Comparison of ENCODE assay signal across 14 cellular contexts in genomic region chr2:43186321-43186678, GRCh38. TPM values are rescaled to one million over a fixed set of nuclear protein-coding genes. Genes with fewer than 3 reads are reported as not detected.
DNase-seq lines count a peak whose midpoint lies in the region; ATAC-seq and TF ChIP-seq lines count a peak whose summit lies in the region.
"Had no signal": no experiment of that assay in that cellular context is flagged by ENCODE, and none has a peak within 500 bp of the region (broad histone marks: within the 10 kb centered on the region; RNA-seq: fewer than 3 reads in every experiment).

No MANE protein-coding gene starts in this region.

- H3K4me3 Mint-ChIP-seq in endodermal cell = no peak overlapping the region
- H3K4me3 Mint-ChIP-seq: activated T-helper 1 cell treated with anti-CD3 and anti-CD28 coated beads, Interleukin-12 subunit alpha, Interleukin-12 subunit beta, Interleukin-2, Interleukin-4 antibody, amounts not matched to agents 30 ng/mL and 10 ng/mL and 1 ng/mL, durations not matched to agents 14 hours and 24 hours and 36 hours had no signal

- no peak overlapping the region for H3K4me2 ChIP-seq in DND-41 (ENCODE audit: insufficient read depth, low read length)
- H3K4me2 ChIP-seq in IMR-90 (ENCODE audit: low read depth, low read length) = no peak overlapping the region
- no peak overlapping the region for H3K4me2 ChIP-seq in neuronal stem cell (ENCODE audit: insufficient read depth, low read length, poor library complexity, severe bottlenecking)
- H3K4me2 ChIP-seq in MM.1S (ENCODE audit: low read depth, low read length) = no peak overlapping the region
- H3K4me2 ChIP-seq: SK-N-SH had no signal

- no peaks in the 10 kb centered on the region for H3K9me2 ChIP-seq in MM.1S (replicated peaks; ENCODE audit: insufficient read depth, low read length)
- H3K9me2 ChIP-seq: SK-N-SH had no signal

- dilution Hi-C loops in IMR-90 (cut with HindIII; ENCODE audit: low sequenced_read_pairs, unreplicated experiment) = no loop called here

- H3K4me1 ChIP-seq in DND-41 (ENCODE audit: insufficient read depth, low read length) (no peaks in the 10 kb centered on the region), IMR-90 (ENCODE audit: control insufficient read depth, insufficient read depth, low read length) (no peaks in the 10 kb centered on the region; the same call in 1 of the 2 replicates), endodermal cell (ENCODE audit: control insufficient read depth, insufficient read depth, low read length) (no peaks in the 10 kb centered on the region), neuronal stem cell (ENCODE audit: control insufficient read depth in 2 of 2, insufficient read depth in 1 of 2, low read depth in 1 of 2, low read length in 2 of 2) (peaks cover 0 to 2% of the 10 kb centered on the region in 2 donors), MM.1S (ENCODE audit: low read length) (no peaks in the 10 kb centered on the region), aorta (ENCODE audit: control insufficient read depth in 1 of 2, insufficient read depth in 2 of 2, low read length in 2 of 2) (no peaks in the 10 kb centered on the region), testis (no peaks in the 10 kb centered on the region)
- H3K4me1 ChIP-seq: BE2C had no signal

- H3K4me1 Mint-ChIP-seq in endodermal cell = peaks cover 28% of the 10 kb centered on the region

- 99% methylated on average over 6 of the region's 6 CpGs; no CpG with 5 or more reads in 1 of the 2 experiments for WGBS in IMR-90 (ENCODE audit: extremely low coverage in 2 of 2, insufficient read length in 1 of 2), 2 experiments
- 93 to 100% methylated on average over 5 to 6 of the region's 6 CpGs for WGBS in endodermal cell (ENCODE audit: insufficient coverage in 1 of 2, insufficient read length in 1 of 2), 2 experiments
- no CpG with 5 or more reads among the region's 6 CpGs for whole genome bisulfite sequencing in neuronal stem cell (ENCODE audit: extremely low coverage in 2 of 2, insufficient read length in 2 of 2, insufficient replicate concordance in 1 of 2), 2 donors
- WGBS in aorta, 2 donors = 98 to 100% methylated on average over 6 of the region's 6 CpGs
- 94 to 96% methylated on average over 4 to 6 of the region's 6 CpGs for WGBS in testis, 2 donors

- TF ChIP-seq RAD21 in IMR-90 (IDR thresholded peaks at IDR 0.05; ENCODE audit: low read length) = no peak

- H3K9me3 ChIP-seq in DND-41 (ENCODE audit: insufficient read depth, low read length, severe bottlenecking) = no peaks in the 10 kb centered on the region
- H3K9me3 ChIP-seq in IMR-90 (ENCODE audit: control insufficient read depth, insufficient read depth, low read length) = no peaks in the 10 kb centered on the region
- H3K9me3 ChIP-seq in endodermal cell (ENCODE audit: control insufficient read depth, low read length) = no peaks in the 10 kb centered on the region
- no peaks in the 10 kb centered on the region for H3K9me3 ChIP-seq in neuronal stem cell (replicated peaks in 1 of 2; ENCODE audit: control insufficient read depth in 2 of 2, insufficient read depth in 1 of 2, low read depth in 1 of 2, low read length in 2 of 2)
- H3K9me3 ChIP-seq in MM.1S (replicated peaks; ENCODE audit: insufficient read depth, low read length) = no peaks in the 10 kb centered on the region
- no peaks in the 10 kb centered on the region for H3K9me3 ChIP-seq in aorta (ENCODE audit: control insufficient read depth, low read length)
- no peaks in the 10 kb centered on the region for H3K9me3 ChIP-seq in testis
- H3K9me3 ChIP-seq: BE2C, right atrium auricular region, SK-N-SH had no signal

- TF ChIP-seq POLR2A in IMR-90 (IDR thresholded peaks at IDR 0.05; ENCODE audit: low read depth, low read length) (no peak), testis (IDR thresholded peaks at IDR 0.05) (no peak)

- H3K4me3 ChIP-seq in DND-41 (ENCODE audit: low read depth in 1 of 2, low read length in 2 of 2) (no peak overlapping the region), IMR-90 (ENCODE audit: insufficient read depth, low read depth, low read length) (no peak overlapping the region), endodermal cell (ENCODE audit: low read length) (no peak overlapping the region), neuronal stem cell (ENCODE audit: low read length in 2 of 2) (no peak overlapping the region), MM.1S (ENCODE audit: low read length) (no peak overlapping the region), aorta (ENCODE audit: low read length in 2 of 2) (no peak overlapping the region), testis (no peak overlapping the region)
- H3K4me3 ChIP-seq: right atrium auricular region had no signal

- no peak overlapping the region for H4K5ac ChIP-seq in IMR-90 (ENCODE audit: low read depth, low read length)

- H2BK120ac ChIP-seq in IMR-90 (ENCODE audit: low read depth, low read length) (no peak overlapping the region), neuronal stem cell (ENCODE audit: low read depth, low read length) (no peak overlapping the region)

- H3K4ac ChIP-seq in IMR-90 (ENCODE audit: low read depth, low read length) (no peak overlapping the region), neuronal stem cell (ENCODE audit: low read length) (peak overlapping the region; percentile 41)

- BruUV-seq in IMR-90 (replicated peaks; lab: Mats Ljungman, UMichigan) = no TSS peak

- H3K79me2 ChIP-seq in DND-41 (ENCODE audit: insufficient read depth, low read length) (no peaks in the 10 kb centered on the region), MM.1S (ENCODE audit: low read length) (no peaks in the 10 kb centered on the region)

- intact Hi-C loops in IMR-90 (cut with micrococcal nuclease) = no loop called here
- intact Hi-C loops in aorta (cut with DNase I) = no loop called here
- intact Hi-C loops in testis (cut with DNase I; ENCODE audit: low total_unique reads) = no loop called here

- no peak overlapping the region for H2BK20ac ChIP-seq in IMR-90 (ENCODE audit: low read depth, low read length)

- no peak overlapping the region; the same call in 1 of the 2 replicates for H3K14ac ChIP-seq in IMR-90 (replicated peaks; ENCODE audit: low read depth, low read length)
- H3K14ac ChIP-seq in neuronal stem cell (ENCODE audit: low read length) = no peak overlapping the region

- peak overlapping the region; percentile 30 for H3K27ac Mint-ChIP-seq in endodermal cell
- H3K27ac Mint-ChIP-seq: activated T-helper 1 cell treated with anti-CD3 and anti-CD28 coated beads, Interleukin-12 subunit alpha, Interleukin-12 subunit beta, Interleukin-2, Interleukin-4 antibody, amounts not matched to agents 30 ng/mL and 10 ng/mL and 1 ng/mL, durations not matched to agents 14 hours and 24 hours and 36 hours had no signal

- H2BK15ac ChIP-seq in IMR-90 (ENCODE audit: low read depth, low read length) (0 out of 3 replicates have a peak overlapping the region, but pooled peaks have one; percentile 28), neuronal stem cell (ENCODE audit: low read length) (no peak overlapping the region)

- H3K36me3 Mint-ChIP-seq in endodermal cell (ENCODE audit: low read depth) = no peaks in the 10 kb centered on the region

- in situ Hi-C loops in IMR-90 (cut with MboI; ENCODE audit: low sequenced_read_pairs) = no loop called here

- POLR2A ChIA-PET in IMR-90 (lab: Charles Lee; ENCODE audit: unreplicated experiment) = no interaction called here

- no peak overlapping the region for H2AK9ac ChIP-seq in IMR-90 (replicated peaks; ENCODE audit: low read depth, low read length, poor library complexity)

- H3K27ac ChIP-seq in DND-41 (ENCODE audit: low read length) (peak overlapping the region; percentile 46; the same call in 1 of the 2 replicates), IMR-90 (ENCODE audit: insufficient read depth, low read length) (no peak overlapping the region), endodermal cell (ENCODE audit: low read depth, low read length) (no peak overlapping the region), neuronal stem cell (replicated peaks; ENCODE audit: low read length) (no peak overlapping the region), MM.1S (ENCODE audit: low read length) (no peak overlapping the region), aorta (ENCODE audit: low read depth in 1 of 2, low read length in 2 of 2) (no peak overlapping the region), testis (peak overlapping the region in 1 of 2 donors; percentile 70)
- H3K27ac ChIP-seq: right atrium auricular region had no signal

- H3K79me1 ChIP-seq in IMR-90 (ENCODE audit: low read depth in 1 of 2, low read length in 2 of 2) (no peaks in the 10 kb centered on the region), neuronal stem cell (ENCODE audit: low read depth, low read length) (no peaks in the 10 kb centered on the region)

- DNase-seq in DND-41 = no peak
- no peak for DNase-seq in IMR-90
- DNase-seq in endodermal cell = no peak
- no peak for DNase-seq in neuronal stem cell (ENCODE audit: low spot score)
- no peak for DNase-seq in MM.1S
- no peak for DNase-seq in aorta
- DNase-seq in testis = no peak
- DNase-seq: BE2C, NCI-H69, PC-3, SK-N-SH had no signal

- no peak overlapping the region for H3K56ac ChIP-seq in IMR-90 (ENCODE audit: extremely low read depth, insufficient read depth, low read length)

- H3K18ac ChIP-seq in IMR-90 (ENCODE audit: low read depth, low read length) = no peak overlapping the region
- H3K18ac ChIP-seq in neuronal stem cell (ENCODE audit: low read length) = peak overlapping the region; percentile 83

- H2BK12ac ChIP-seq in neuronal stem cell (ENCODE audit: low read length) = no peak overlapping the region

- ATAC-seq in DND-41 (ENCODE audit: insufficient read depth, low read depth) (no peak), IMR-90 (ENCODE audit: low read depth) (no peak), aorta (ENCODE audit: low FRiP score) (no peak), HG02798 (IDR thresholded peaks at IDR 0.05; ENCODE audit: poor library complexity, unreplicated experiment) (no peak)
- ATAC-seq: PC-3 had no signal

- CTCF ChIA-PET in IMR-90 (lab: Yijun Ruan, JAX) = no interaction called here

- H4K91ac ChIP-seq in IMR-90 (ENCODE audit: insufficient read depth, low read depth, low read length) (no peak overlapping the region), neuronal stem cell (ENCODE audit: low read depth, low read length, poor library complexity) (no peak overlapping the region)

- no peak overlapping the region for H2AFZ ChIP-seq in DND-41 (ENCODE audit: low read depth, low read length)
- H2AFZ ChIP-seq in IMR-90 (replicated peaks; ENCODE audit: low read length, poor library complexity) = no peak overlapping the region
- H2AFZ ChIP-seq in neuronal stem cell (ENCODE audit: low read length) = peak overlapping the region; percentile 53
- no peak overlapping the region for H2AFZ ChIP-seq in MM.1S (ENCODE audit: low read length)

- H3K36me3 ChIP-seq in DND-41 (ENCODE audit: insufficient read depth, low read length) (no peaks in the 10 kb centered on the region), IMR-90 (ENCODE audit: control insufficient read depth, insufficient read depth, low read length) (no peaks in the 10 kb centered on the region), endodermal cell (ENCODE audit: control insufficient read depth, insufficient read depth, low read length) (no peaks in the 10 kb centered on the region), neuronal stem cell (replicated peaks in 1 of 2; ENCODE audit: control insufficient read depth in 2 of 2, insufficient read depth in 2 of 2, low read length in 2 of 2) (no peaks in the 10 kb centered on the region), MM.1S (replicated peaks; ENCODE audit: insufficient read depth, low read length) (no peaks in the 10 kb centered on the region), aorta (ENCODE audit: control insufficient read depth in 1 of 2, insufficient read depth in 2 of 2, low read length in 1 of 2) (no peaks in the 10 kb centered on the region), testis (ENCODE audit: low read depth, missing control alignments) (no peaks in the 10 kb centered on the region)
- H3K36me3 ChIP-seq: BE2C, right atrium auricular region had no signal

- H3F3A ChIP-seq in MM.1S (ENCODE audit: insufficient read depth, low read length) = no peaks in the 10 kb centered on the region

- H4K8ac ChIP-seq in IMR-90 (ENCODE audit: low read depth in 2 of 2, low read length in 2 of 2) (no peak overlapping the region), neuronal stem cell (ENCODE audit: low read depth, low read length) (no peak overlapping the region)

- TF ChIP-seq CTCF in DND-41 (IDR thresholded peaks at IDR 0.05; ENCODE audit: borderline replicate concordance, extremely low read depth, low read length, poor library complexity, severe bottlenecking) (no peak), IMR-90 (conservative IDR thresholded peaks at IDR 0.05; ENCODE audit: low read depth, low read length) (no peak), endodermal cell (conservative IDR thresholded peaks at IDR 0.05) (no peak), MM.1S (IDR thresholded peaks at IDR 0.05; ENCODE audit: low read length) (no peak), testis (IDR thresholded peaks at IDR 0.05) (no peak)

- H3K23ac ChIP-seq in IMR-90 (ENCODE audit: low read depth, low read length) (no peak overlapping the region), neuronal stem cell (ENCODE audit: low read depth, low read length, poor library complexity) (no peak overlapping the region)

- H3K9me3 Mint-ChIP-seq in endodermal cell = no peaks in the 10 kb centered on the region
- H3K9me3 Mint-ChIP-seq: activated T-helper 1 cell treated with anti-CD3 and anti-CD28 coated beads, Interleukin-12 subunit alpha, Interleukin-12 subunit beta, Interleukin-2, Interleukin-4 antibody, amounts not matched to agents 30 ng/mL and 10 ng/mL and 1 ng/mL, durations not matched to agents 14 hours and 24 hours and 36 hours had no signal

- H3K27me3 ChIP-seq in DND-41 (ENCODE audit: insufficient read depth, low read length, poor library complexity) = no peaks in the 10 kb centered on the region
- no peaks in the 10 kb centered on the region for H3K27me3 ChIP-seq in IMR-90 (ENCODE audit: control insufficient read depth, insufficient read depth, low read length)
- no peaks in the 10 kb centered on the region for H3K27me3 ChIP-seq in endodermal cell (ENCODE audit: control insufficient read depth, insufficient read depth, low read length, poor library complexity, severe bottlenecking)
- H3K27me3 ChIP-seq in neuronal stem cell (ENCODE audit: control insufficient read depth in 3 of 3, insufficient read depth in 3 of 3, low read depth in 1 of 3, low read length in 3 of 3) = no peaks in the 10 kb centered on the region
- no peaks in the 10 kb centered on the region for H3K27me3 ChIP-seq in MM.1S (replicated peaks; ENCODE audit: insufficient read depth, low read length)
- H3K27me3 ChIP-seq in aorta (ENCODE audit: control insufficient read depth in 1 of 2, insufficient read depth in 2 of 2, low read length in 1 of 2) = no peaks in the 10 kb centered on the region
- no peaks in the 10 kb centered on the region for H3K27me3 ChIP-seq in testis
- H3K27me3 ChIP-seq: BE2C, right atrium auricular region had no signal

- H3K9me1 ChIP-seq in IMR-90 (ENCODE audit: insufficient read depth, low read length) = no peaks in the 10 kb centered on the region; the same call in 1 of the 2 replicates

- no peak overlapping the region for H2BK5ac ChIP-seq in IMR-90 (ENCODE audit: low read depth, low read length, poor library complexity, severe bottlenecking)
- H2BK5ac ChIP-seq in neuronal stem cell (ENCODE audit: low read length) = no peak overlapping the region

- H2AK5ac ChIP-seq in IMR-90 (ENCODE audit: low read depth, low read length) = no peak overlapping the region
- H2AK5ac ChIP-seq in neuronal stem cell (ENCODE audit: low read depth, low read length) = peak overlapping the region; percentile 44

- H4K20me1 ChIP-seq in DND-41 (ENCODE audit: insufficient read depth, low read length) (no peaks in the 10 kb centered on the region), IMR-90 (ENCODE audit: insufficient read depth, low read length) (no peaks in the 10 kb centered on the region), MM.1S (ENCODE audit: insufficient read depth, low read length) (no peaks in the 10 kb centered on the region)

- no peak overlapping the region for H3K9ac ChIP-seq in DND-41 (ENCODE audit: low read depth, low read length)
- H3K9ac ChIP-seq in IMR-90 (ENCODE audit: low read depth, low read length) = no peak overlapping the region
- no peak overlapping the region for H3K9ac ChIP-seq in endodermal cell (ENCODE audit: extremely low read depth, low read length, poor library complexity, severe bottlenecking)
- H3K9ac ChIP-seq in neuronal stem cell (ENCODE audit: low read depth, low read length, poor library complexity) = no peak overlapping the region
- H3K9ac ChIP-seq in MM.1S (ENCODE audit: low read length) = no peak overlapping the region
- H3K9ac ChIP-seq: SK-N-SH had no signal

- no peaks in the 10 kb centered on the region for H3K27me3 Mint-ChIP-seq in endodermal cell (ENCODE audit: insufficient read depth)

RNA-seq across cellular contexts. Expression of gene ZFP36L2, which starts 40.1 kb away (rescaled TPM):
- total RNA-seq in IMR-90 (2012; rRNA removed) = 1.8 and 2.2 TPM in 2 replicates
- polyA plus RNA-seq in IMR-90 (2012; rRNA removed) = 20.1 and 20.8 TPM in 2 replicates
- polyA plus RNA-seq in IMR-90 (2012; cell fraction: cytosol; rRNA removed) = 8.6 and 34.8 TPM in 2 replicates
- polyA plus RNA-seq in IMR-90 (2012; cell fraction: nucleus; rRNA removed; ENCODE audit: low replicate concordance) = 19.6 and 31.4 TPM in 2 replicates
- total RNA-seq in endodermal cell = 100 to 1,000 TPM in 1 of 2 donors, 10 to 100 TPM in 1; 77.1 to 114 TPM
- polyA plus RNA-seq in endodermal cell (2013, experiment 1 of 2) = 59.2 TPM
- 48.7 TPM for polyA plus RNA-seq in endodermal cell (2013, experiment 2 of 2)
- polyA plus RNA-seq in neuronal stem cell (2013, experiment 1 of 2) = 39.5 TPM
- polyA plus RNA-seq in neuronal stem cell (2013, experiment 2 of 2) = 40.0 TPM
- 100 to 1,000 TPM; 180 to 231 TPM for total RNA-seq in aorta
- 100 to 1,000 TPM in 1 of 2 donors, 10 to 100 TPM in 1; 71.9 to 118 TPM for polyA plus RNA-seq in aorta
- 10 to 100 TPM; 35.7 to 54.4 TPM for total RNA-seq in testis
- polyA plus RNA-seq in testis (ENCODE audit: insufficient read depth, low read depth, low replicate concordance) = 45.4 TPM

Comparison
In these comparisons a context has a peak if more than half of its experiments do, and no peak if none do; other contexts are left out.
1. RNA of gene ZFP36L2, which starts 40.1 kb away (total RNA-seq): 180 to 231 TPM in aorta, 77.1 to 114 TPM in endodermal cell and 35.7 to 54.4 TPM in testis; 1.8 to 2.2 TPM in IMR-90; every median in the first group is over 10 times any median in the second.